7 cellular contexts compared by ENCODE assay signal in genomic region chr10:110007171-110007700, GRCh38. TPM values are rescaled to one million over a fixed set of nuclear protein-coding genes. Genes with fewer than 3 reads are reported as not detected.
A peak's percentile ranks its signal among the peaks of the same experiment; 100 is the strongest.
DNase-seq lines count a peak whose midpoint lies in the region; ATAC-seq, FAIRE-seq and TF ChIP-seq lines count a peak whose summit lies in the region.

No MANE protein-coding gene starts in this region.

- ATAC-seq in right lobe of liver: peak; percentile 39 to 53 (median 46)

- TF ChIP-seq POLR2A in NB4 (IDR thresholded peaks at IDR 0.05; ENCODE audit: extremely low read depth, insufficient read length) (peak; percentile 44), right lobe of liver (IDR thresholded peaks at IDR 0.05) (no peak)

- peak; percentile 35 for DNase-seq in GM18507 (ENCODE audit: extremely low spot score, insufficient read length, low read depth)
- DNase-seq in HAP-1 (ENCODE audit: low spot score in 2 of 2): peak in 1 of 2 experiments; percentile 13
- DNase-seq in NB4 (ENCODE audit: low read depth): no peak
- DNase-seq in astrocyte of the spinal cord (ENCODE audit: low read depth, low spot score): no peak
- DNase-seq in right lobe of liver: peak in 2 of 3 donors; percentile 66 to 71
- DNase-seq in stimulated activated CD8-positive, alpha-beta memory T cell treated with anti-CD3 and anti-CD28 coated beads, Interleukin-4, amount 100 ng/mL, for 4 hours (ENCODE audit: low read depth in 2 of 2, low spot score in 1 of 2): peak; percentile 17 to 59
- DNase-seq in NCI-H510A (lab: John Stamatoyannopoulos, UW): no peak

- intact Hi-C loops in right lobe of liver (cut with DNase I): no loop called here

- H3K9me3 ChIP-seq in HAP-1 (no peaks in the 10 kb centered on the region), right lobe of liver (no peaks in the 10 kb centered on the region)

- H3K27me3 ChIP-seq in HAP-1 (ENCODE audit: low read depth) (no peaks in the 10 kb centered on the region), right lobe of liver (no peaks in the 10 kb centered on the region)

- no peaks in the 10 kb centered on the region for H3K36me3 ChIP-seq in HAP-1 (replicated peaks)
- H3K36me3 ChIP-seq in right lobe of liver: no peaks in the 10 kb centered on the region

- H3K27ac ChIP-seq in right lobe of liver: peak overlapping the region; percentile 66 to 90 (median 84)

- no peak for FAIRE-seq in GM18507 (lab: Jason Lieb, UNC)

- H3K4me3 ChIP-seq in HAP-1 (peak overlapping the region; percentile 77), NB4 (ENCODE audit: low read depth, low read length) (peak overlapping the region; percentile 47), astrocyte of the spinal cord (ENCODE audit: low read depth, low read length) (peak overlapping the region; percentile 77), right lobe of liver (peak overlapping the region; percentile 83 to 94 (median 92))

- 0% methylated on average over 14 of the region's 40 CpGs for WGBS in right lobe of liver (ENCODE audit: insufficient coverage, low coverage, low lambda C conversion rate, missing lambda C conversion rate)

- in situ Hi-C loops in HAP-1 (cut with MboI; ENCODE audit: low sequenced_read_pairs) (no loop called here), astrocyte of the spinal cord (cut with HindIII; ENCODE audit: low sequenced_read_pairs) (loop anchor here (5.0 kb wide), 1 partner anchor 75 kb away; no protein-coding TSS in a partner anchor)

- no peak for TF ChIP-seq CTCF in NB4 (IDR thresholded peaks at IDR 0.05; ENCODE audit: low read depth, low read length)
- TF ChIP-seq CTCF in astrocyte of the spinal cord (IDR thresholded peaks at IDR 0.05; ENCODE audit: low read depth, low read length): no peak
- TF ChIP-seq CTCF in right lobe of liver (IDR thresholded peaks at IDR 0.05): no peak

- H3K4me1 ChIP-seq in HAP-1 (peaks cover 77% of the 10 kb centered on the region), right lobe of liver (peaks cover 0 to 26% (median 12%) of the 10 kb centered on the region in 4 donors)

RNA-seq across cellular contexts. Expression of gene ADD3, which starts 0.5 kb away (rescaled TPM):
- total RNA-seq in right lobe of liver: 10 to 100 TPM; 11.7 to 71.3 (median 16.2) TPM

Comparison
In these comparisons a context has a peak if more than half of its experiments do, and no peak if none do; other contexts are left out.
1. DNase-seq: peak in GM18507 (single experiment), right lobe of liver (2 of 3) and stimulated activated CD8-positive, alpha-beta memory T cell treated with anti-CD3 and anti-CD28 coated beads, Interleukin-4, amount 100 ng/mL, for 4 hours (2 of 2); none in NB4 (single experiment), astrocyte of the spinal cord (single experiment) and NCI-H510A (single experiment).
2. Peak in every context shown above with its lines, with median percentiles within 50 percentile points of each other: H3K4me3 ChIP-seq.